1 cellular context compared by ENCODE assay signal in genomic region chr7:149569025-149569725, GRCh38.
TF ChIP-seq lines count a peak whose summit lies in the region.

No MANE protein-coding gene starts in this region.

TF ChIP-seq in H1, 55 proteins besides CTCF, POLR2A, EP300 and RAD21 (continued from another document):
- no peak for TF ChIP-seq RFX5 (IDR thresholded peaks at IDR 0.05; ENCODE audit: borderline replicate concordance, low read depth, low read length)
- TF ChIP-seq, protein P1, sequence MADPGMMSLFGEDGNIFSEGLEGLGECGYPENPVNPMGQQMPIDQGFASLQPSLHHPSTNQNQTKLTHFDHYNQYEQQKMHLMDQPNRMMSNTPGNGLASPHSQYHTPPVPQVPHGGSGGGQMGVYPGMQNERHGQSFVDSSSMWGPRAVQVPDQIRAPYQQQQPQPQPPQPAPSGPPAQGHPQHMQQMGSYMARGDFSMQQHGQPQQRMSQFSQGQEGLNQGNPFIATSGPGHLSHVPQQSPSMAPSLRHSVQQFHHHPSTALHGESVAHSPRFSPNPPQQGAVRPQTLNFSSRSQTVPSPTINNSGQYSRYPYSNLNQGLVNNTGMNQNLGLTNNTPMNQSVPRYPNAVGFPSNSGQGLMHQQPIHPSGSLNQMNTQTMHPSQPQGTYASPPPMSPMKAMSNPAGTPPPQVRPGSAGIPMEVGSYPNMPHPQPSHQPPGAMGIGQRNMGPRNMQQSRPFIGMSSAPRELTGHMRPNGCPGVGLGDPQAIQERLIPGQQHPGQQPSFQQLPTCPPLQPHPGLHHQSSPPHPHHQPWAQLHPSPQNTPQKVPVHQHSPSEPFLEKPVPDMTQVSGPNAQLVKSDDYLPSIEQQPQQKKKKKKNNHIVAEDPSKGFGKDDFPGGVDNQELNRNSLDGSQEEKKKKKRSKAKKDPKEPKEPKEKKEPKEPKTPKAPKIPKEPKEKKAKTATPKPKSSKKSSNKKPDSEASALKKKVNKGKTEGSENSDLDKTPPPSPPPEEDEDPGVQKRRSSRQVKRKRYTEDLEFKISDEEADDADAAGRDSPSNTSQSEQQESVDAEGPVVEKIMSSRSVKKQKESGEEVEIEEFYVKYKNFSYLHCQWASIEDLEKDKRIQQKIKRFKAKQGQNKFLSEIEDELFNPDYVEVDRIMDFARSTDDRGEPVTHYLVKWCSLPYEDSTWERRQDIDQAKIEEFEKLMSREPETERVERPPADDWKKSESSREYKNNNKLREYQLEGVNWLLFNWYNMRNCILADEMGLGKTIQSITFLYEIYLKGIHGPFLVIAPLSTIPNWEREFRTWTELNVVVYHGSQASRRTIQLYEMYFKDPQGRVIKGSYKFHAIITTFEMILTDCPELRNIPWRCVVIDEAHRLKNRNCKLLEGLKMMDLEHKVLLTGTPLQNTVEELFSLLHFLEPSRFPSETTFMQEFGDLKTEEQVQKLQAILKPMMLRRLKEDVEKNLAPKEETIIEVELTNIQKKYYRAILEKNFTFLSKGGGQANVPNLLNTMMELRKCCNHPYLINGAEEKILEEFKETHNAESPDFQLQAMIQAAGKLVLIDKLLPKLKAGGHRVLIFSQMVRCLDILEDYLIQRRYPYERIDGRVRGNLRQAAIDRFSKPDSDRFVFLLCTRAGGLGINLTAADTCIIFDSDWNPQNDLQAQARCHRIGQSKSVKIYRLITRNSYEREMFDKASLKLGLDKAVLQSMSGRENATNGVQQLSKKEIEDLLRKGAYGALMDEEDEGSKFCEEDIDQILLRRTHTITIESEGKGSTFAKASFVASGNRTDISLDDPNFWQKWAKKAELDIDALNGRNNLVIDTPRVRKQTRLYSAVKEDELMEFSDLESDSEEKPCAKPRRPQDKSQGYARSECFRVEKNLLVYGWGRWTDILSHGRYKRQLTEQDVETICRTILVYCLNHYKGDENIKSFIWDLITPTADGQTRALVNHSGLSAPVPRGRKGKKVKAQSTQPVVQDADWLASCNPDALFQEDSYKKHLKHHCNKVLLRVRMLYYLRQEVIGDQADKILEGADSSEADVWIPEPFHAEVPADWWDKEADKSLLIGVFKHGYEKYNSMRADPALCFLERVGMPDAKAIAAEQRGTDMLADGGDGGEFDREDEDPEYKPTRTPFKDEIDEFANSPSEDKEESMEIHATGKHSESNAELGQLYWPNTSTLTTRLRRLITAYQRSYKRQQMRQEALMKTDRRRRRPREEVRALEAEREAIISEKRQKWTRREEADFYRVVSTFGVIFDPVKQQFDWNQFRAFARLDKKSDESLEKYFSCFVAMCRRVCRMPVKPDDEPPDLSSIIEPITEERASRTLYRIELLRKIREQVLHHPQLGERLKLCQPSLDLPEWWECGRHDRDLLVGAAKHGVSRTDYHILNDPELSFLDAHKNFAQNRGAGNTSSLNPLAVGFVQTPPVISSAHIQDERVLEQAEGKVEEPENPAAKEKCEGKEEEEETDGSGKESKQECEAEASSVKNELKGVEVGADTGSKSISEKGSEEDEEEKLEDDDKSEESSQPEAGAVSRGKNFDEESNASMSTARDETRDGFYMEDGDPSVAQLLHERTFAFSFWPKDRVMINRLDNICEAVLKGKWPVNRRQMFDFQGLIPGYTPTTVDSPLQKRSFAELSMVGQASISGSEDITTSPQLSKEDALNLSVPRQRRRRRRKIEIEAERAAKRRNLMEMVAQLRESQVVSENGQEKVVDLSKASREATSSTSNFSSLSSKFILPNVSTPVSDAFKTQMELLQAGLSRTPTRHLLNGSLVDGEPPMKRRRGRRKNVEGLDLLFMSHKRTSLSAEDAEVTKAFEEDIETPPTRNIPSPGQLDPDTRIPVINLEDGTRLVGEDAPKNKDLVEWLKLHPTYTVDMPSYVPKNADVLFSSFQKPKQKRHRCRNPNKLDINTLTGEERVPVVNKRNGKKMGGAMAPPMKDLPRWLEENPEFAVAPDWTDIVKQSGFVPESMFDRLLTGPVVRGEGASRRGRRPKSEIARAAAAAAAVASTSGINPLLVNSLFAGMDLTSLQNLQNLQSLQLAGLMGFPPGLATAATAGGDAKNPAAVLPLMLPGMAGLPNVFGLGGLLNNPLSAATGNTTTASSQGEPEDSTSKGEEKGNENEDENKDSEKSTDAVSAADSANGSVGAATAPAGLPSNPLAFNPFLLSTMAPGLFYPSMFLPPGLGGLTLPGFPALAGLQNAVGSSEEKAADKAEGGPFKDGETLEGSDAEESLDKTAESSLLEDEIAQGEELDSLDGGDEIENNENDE (IDR thresholded peaks at IDR 0.05; ENCODE audit: insufficient replicate concordance, low read length) = peak; percentile 76
- TF ChIP-seq TEAD4 (IDR thresholded peaks at IDR 0.05; ENCODE audit: low read depth, low read length) = peak; percentile 86
- TF ChIP-seq YY1 (IDR thresholded peaks at IDR 0.05; ENCODE audit: low read depth, low read length) = peak; percentile 69; the same call in 1 of the 2 replicates
- 0 out of 2 replicates have a peak, but pooled peaks have one; percentile 19 for TF ChIP-seq TCF12 (IDR thresholded peaks at IDR 0.05; ENCODE audit: low read depth, low read length)
- TF ChIP-seq TBP (IDR thresholded peaks at IDR 0.05; ENCODE audit: low read depth, low read length) = peak; percentile 11; the same call in 1 of the 2 replicates
- TF ChIP-seq NRF1 (IDR thresholded peaks at IDR 0.05; ENCODE audit: low read depth, low read length) = no peak
- no peak for TF ChIP-seq CEBPB (IDR thresholded peaks at IDR 0.05; ENCODE audit: low read depth, low read length)
